Comparison of ENCODE assay signal across 8 cellular contexts in the genomic region with DNA sequence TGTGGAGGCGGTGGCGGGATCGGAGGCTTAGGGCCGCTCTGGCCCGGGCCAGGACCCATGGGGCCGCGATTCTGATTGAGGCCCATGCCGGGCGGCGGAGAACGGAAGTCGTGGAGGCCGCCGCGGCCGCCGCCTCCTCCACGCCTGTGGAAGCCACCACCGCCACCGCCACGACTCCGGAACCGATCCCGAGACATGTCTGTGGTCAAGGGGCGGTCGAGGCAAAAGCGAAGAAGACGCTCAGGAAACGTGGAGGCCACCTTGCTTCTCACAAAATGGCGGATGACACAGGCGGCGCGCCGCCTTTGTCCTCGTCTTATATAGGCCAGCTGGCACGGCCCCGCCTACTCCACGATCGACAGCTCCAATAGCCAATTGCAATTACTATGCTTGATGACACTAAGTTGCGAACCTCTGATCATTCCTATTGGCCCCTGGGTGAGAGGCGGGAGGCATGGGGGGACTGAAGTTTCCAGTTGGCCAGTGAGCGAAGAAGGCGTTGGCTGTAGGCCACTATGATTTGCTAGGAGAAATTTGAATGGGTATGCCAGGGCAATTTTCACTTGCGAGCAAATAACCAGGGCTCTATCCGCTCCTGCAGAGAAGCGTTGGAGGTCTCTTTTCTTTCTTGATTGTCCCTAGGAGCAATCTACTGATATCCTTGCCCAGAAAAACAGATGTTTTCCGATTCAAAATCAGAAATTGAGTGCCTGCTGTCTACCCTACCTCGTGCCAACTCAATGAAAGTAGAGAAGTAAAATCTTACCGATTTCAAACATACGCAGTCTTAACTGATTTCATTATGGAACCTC. TPM values are rescaled to one million over a fixed set of nuclear protein-coding genes. Genes with fewer than 3 reads are reported as not detected.
DNase-seq lines count a peak whose midpoint lies in the region; ATAC-seq, FAIRE-seq and TF ChIP-seq lines count a peak whose summit lies in the region.

Gene SFPQ (minus strand): TSS at position 293 of the 812 bp plus-strand sequence. CDS start 96 bp downstream, at position 197.

- peak; percentile 88 for DNase-seq in 8988T
- peak; percentile 99 for DNase-seq in NCI-H2107 treated with DMSO at 0.1 percent for 48 hours (lab: John Stamatoyannopoulos, UW; ENCODE audit: unreplicated experiment)
- DNase-seq in body of pancreas, result peak; percentile 98 to 99 (median 98)
- DNase-seq in iPS DF 19.7 (ENCODE audit: low read depth, low spot score), result peak; percentile 97
- peak; percentile 98 for DNase-seq in sciatic nerve (ENCODE audit: low spot score)

- peak within 1 kb of the TSS; percentile 97 to 99 (median 98) for H3K27ac ChIP-seq in body of pancreas

- peaks cover 23% of the 10 kb centered on the region for H3K4me1 ChIP-seq in body of pancreas

- H3K9me3 ChIP-seq in body of pancreas, result no peaks in the 10 kb centered on the region

- peak; percentile 97 for FAIRE-seq in TTC549 (lab: Jason Lieb, UNC)

- 0 to 4% methylated on average over 7 to 49 of the region's 50 CpGs for WGBS in body of pancreas, 2 donors

- intact Hi-C loops in body of pancreas (cut with DNase I), result no loop called here
- intact Hi-C loops in sciatic nerve (cut with DNase I), result no loop called here

- TF ChIP-seq POLR2A in body of pancreas (IDR thresholded peaks at IDR 0.05), result peak; percentile 91 to 99 (median 98)

- peaks cover 9 to 19% of the 10 kb centered on the region in 2 donors for H3K36me3 ChIP-seq in body of pancreas (replicated peaks in 1 of 2; ENCODE audit: insufficient read depth in 1 of 2, low read depth in 2 of 2)

- H3K27me3 ChIP-seq in body of pancreas, result no peaks in the 10 kb centered on the region

- ATAC-seq in GM18520 (IDR thresholded peaks at IDR 0.05; ENCODE audit: unreplicated experiment) (peak; percentile 93), HG03064 (IDR thresholded peaks at IDR 0.05; ENCODE audit: low read depth, unreplicated experiment) (peak; percentile 88), body of pancreas (peak; percentile 97), sciatic nerve (peak; percentile 100)

- H3K4me3 ChIP-seq in body of pancreas, result peak within 1 kb of the TSS; percentile 95 to 99

- peak in 1 of 7 experiments; percentile 1 for TF ChIP-seq CTCF in body of pancreas (IDR thresholded peaks at IDR 0.05)

RNA-seq across cellular contexts. Expression of gene SFPQ, which starts in this region (rescaled TPM):
- total RNA-seq in body of pancreas, result 100 to 1,000 TPM; 163 to 170 TPM
- 269 TPM for total RNA-seq in sciatic nerve

Comparison
In these comparisons a context has a peak if more than half of its experiments do, and no peak if none do; other contexts are left out.
1. Peak in every context shown above with its lines: DNase-seq, ATAC-seq, H3K4me3 ChIP-seq and H3K27ac ChIP-seq.